Comparison of ENCODE assay signal across 19 cellular contexts in genomic region chr6:146381486-146381885, GRCh38.
DNase-seq lines count a peak whose midpoint lies in the region; ATAC-seq and TF ChIP-seq lines count a peak whose summit lies in the region.
"Had no signal": no experiment of that assay in that cellular context is flagged by ENCODE, and none has a peak within 500 bp of the region (broad histone marks: within the 10 kb centered on the region; RNA-seq: fewer than 3 reads in every experiment).

No MANE protein-coding gene starts in this region.

- no peaks in the 10 kb centered on the region for H3K9me3 Mint-ChIP-seq in nephron progenitor cell
- H3K9me3 Mint-ChIP-seq: activated CD4-positive, alpha-beta T cell treated with anti-CD3 and anti-CD28 coated beads, Interleukin-2, amount 10 ng/mL, durations not matched to agents 24 days and 14 days; stimulated activated naive CD8-positive, alpha-beta T cell treated with anti-CD3 and anti-CD28 coated beads, Interleukin-15, Interleukin-2, amounts not matched to agents 100 ng/mL and 50 ng/mL, for 24 hours had no signal

- no peaks in the 10 kb centered on the region for H3K9me3 ChIP-seq in DOHH2 (ENCODE audit: control insufficient read depth, insufficient read depth, low read length)
- no peaks in the 10 kb centered on the region for H3K9me3 ChIP-seq in MM.1S (replicated peaks; ENCODE audit: insufficient read depth, low read length)
- H3K9me3 ChIP-seq in uterus, result no peaks in the 10 kb centered on the region

- H3K9me2 ChIP-seq in DOHH2 (replicated peaks; ENCODE audit: control insufficient read depth, low read length) (no peaks in the 10 kb centered on the region; the same call in 1 of the 2 replicates), MM.1S (replicated peaks; ENCODE audit: insufficient read depth, low read length) (no peaks in the 10 kb centered on the region)

- no peaks in the 10 kb centered on the region for H3K4me1 Mint-ChIP-seq in nephron progenitor cell
- H3K4me1 Mint-ChIP-seq: activated CD4-positive, alpha-beta T cell treated with anti-CD3 and anti-CD28 coated beads, Interleukin-2, amount 10 ng/mL, durations not matched to agents 24 days and 14 days; CD8-positive, alpha-beta memory T cell had no signal

- no peaks in the 10 kb centered on the region for H3K36me3 ChIP-seq in DOHH2 (ENCODE audit: control insufficient read depth, low read length)
- no peaks in the 10 kb centered on the region for H3K36me3 ChIP-seq in brain microvascular endothelial cell (replicated peaks)
- no peaks in the 10 kb centered on the region for H3K36me3 ChIP-seq in MM.1S (replicated peaks; ENCODE audit: insufficient read depth, low read length)
- no peaks in the 10 kb centered on the region for H3K36me3 ChIP-seq in uterus
- H3K36me3 ChIP-seq: spleen had no signal

- intact Hi-C loops in uterus (cut with DNase I; ENCODE audit: low total_unique reads), result no loop called here

- H3K9ac ChIP-seq in MM.1S (ENCODE audit: low read length), result no peak overlapping the region
- H3K9ac ChIP-seq: parathyroid adenoma had no signal

- H3K27me3 ChIP-seq in DOHH2 (ENCODE audit: control insufficient read depth, low read length) (0 out of 2 replicates have a peak, but pooled peaks cover 4% of the 10 kb centered on the region), brain microvascular endothelial cell (replicated peaks) (no peaks in the 10 kb centered on the region), MM.1S (replicated peaks; ENCODE audit: insufficient read depth, low read length) (no peaks in the 10 kb centered on the region), uterus (no peaks in the 10 kb centered on the region)
- H3K27me3 ChIP-seq: spleen had no signal

- no peak overlapping the region for H3K4me3 Mint-ChIP-seq in nephron progenitor cell
- H3K4me3 Mint-ChIP-seq: activated CD4-positive, alpha-beta T cell treated with anti-CD3 and anti-CD28 coated beads, Interleukin-2, amount 10 ng/mL, durations not matched to agents 24 days and 14 days; CD8-positive, alpha-beta memory T cell; stimulated activated naive CD8-positive, alpha-beta T cell treated with anti-CD3 and anti-CD28 coated beads, Interleukin-15, Interleukin-2, amounts not matched to agents 100 ng/mL and 50 ng/mL, for 24 hours had no signal

- no peak for TF ChIP-seq POLR2A in GM18505 (IDR thresholded peaks at IDR 0.05; ENCODE audit: borderline replicate concordance, extremely low read depth, insufficient read depth, insufficient read length)
- TF ChIP-seq POLR2A in uterus (IDR thresholded peaks at IDR 0.05), result no peak

- H3K36me3 Mint-ChIP-seq in nephron progenitor cell (ENCODE audit: low read depth), result no peaks in the 10 kb centered on the region
- H3K36me3 Mint-ChIP-seq: activated naive CD4-positive, alpha-beta T cell treated with anti-CD3 and anti-CD28 coated beads, Interleukin-2, amount 50 U/mL, for 72 hours; CD8-positive, alpha-beta memory T cell had no signal

- TF ChIP-seq CTCF in DOHH2 (IDR thresholded peaks at IDR 0.05; ENCODE audit: low read depth, low read length, poor library complexity, severe bottlenecking), result peak; percentile 14
- TF ChIP-seq CTCF in brain microvascular endothelial cell (IDR thresholded peaks at IDR 0.05; ENCODE audit: low read depth, low read length, missing control alignments), result peak; percentile 49
- TF ChIP-seq CTCF in nephron progenitor cell (IDR thresholded peaks at IDR 0.05), result peak; percentile 25
- TF ChIP-seq CTCF in MM.1S (IDR thresholded peaks at IDR 0.05; ENCODE audit: low read length), result no peak
- TF ChIP-seq CTCF in uterus (IDR thresholded peaks at IDR 0.05), result no peak

- no peak overlapping the region for H3K27ac ChIP-seq in DOHH2 (ENCODE audit: low read depth, low read length)
- H3K27ac ChIP-seq in brain microvascular endothelial cell, result no peak overlapping the region
- no peak overlapping the region for H3K27ac ChIP-seq in MM.1S (ENCODE audit: low read length)
- no peak overlapping the region for H3K27ac ChIP-seq in uterus
- H3K27ac ChIP-seq: parathyroid adenoma, spleen had no signal

- in situ Hi-C loops in brain microvascular endothelial cell (cut with HindIII; ENCODE audit: low pct_ligation_motif_present, low sequenced_read_pairs), result no loop called here

- no peak overlapping the region for H2AFZ ChIP-seq in MM.1S (ENCODE audit: low read length)
- H2AFZ ChIP-seq: parathyroid adenoma had no signal

- H3K79me2 ChIP-seq in DOHH2 (ENCODE audit: control insufficient read depth, low read length) (no peaks in the 10 kb centered on the region), MM.1S (ENCODE audit: low read length) (no peaks in the 10 kb centered on the region)
- H3K79me2 ChIP-seq: parathyroid adenoma had no signal

- H3K4me2 ChIP-seq in DOHH2 (ENCODE audit: low read length) (no peak overlapping the region), MM.1S (ENCODE audit: low read depth, low read length) (no peak overlapping the region)

- no peaks in the 10 kb centered on the region for H3F3A ChIP-seq in DOHH2 (ENCODE audit: control insufficient read depth, insufficient read depth)
- H3F3A ChIP-seq in MM.1S (ENCODE audit: insufficient read depth, low read length), result no peaks in the 10 kb centered on the region

- no peaks in the 10 kb centered on the region for H4K20me1 ChIP-seq in DOHH2 (ENCODE audit: control insufficient read depth, insufficient read depth, low read depth, low read length)
- H4K20me1 ChIP-seq in MM.1S (ENCODE audit: insufficient read depth, low read length), result no peaks in the 10 kb centered on the region

- H3K27me3 Mint-ChIP-seq in nephron progenitor cell (ENCODE audit: low read depth, poor library complexity), result no peaks in the 10 kb centered on the region
- H3K27me3 Mint-ChIP-seq: activated CD4-positive, alpha-beta T cell treated with anti-CD3 and anti-CD28 coated beads, Interleukin-2, amount 10 ng/mL, durations not matched to agents 24 days and 14 days; stimulated activated naive CD8-positive, alpha-beta T cell treated with anti-CD3 and anti-CD28 coated beads, Interleukin-15, Interleukin-2, amounts not matched to agents 100 ng/mL and 50 ng/mL, for 24 hours had no signal

- H3K4me3 ChIP-seq in DOHH2 (ENCODE audit: low read length) (no peak overlapping the region), brain microvascular endothelial cell (ENCODE audit: low read depth, low read length) (no peak overlapping the region), MM.1S (ENCODE audit: low read length) (no peak overlapping the region), uterus (no peak overlapping the region)
- H3K4me3 ChIP-seq: spleen had no signal

- H3K4me1 ChIP-seq in DOHH2 (ENCODE audit: control insufficient read depth, low read length) (no peaks in the 10 kb centered on the region), MM.1S (ENCODE audit: low read length) (no peaks in the 10 kb centered on the region), uterus (no peaks in the 10 kb centered on the region)
- H3K4me1 ChIP-seq: parathyroid adenoma, spleen had no signal

- no peak overlapping the region for H3K27ac Mint-ChIP-seq in nephron progenitor cell
- H3K27ac Mint-ChIP-seq: activated CD4-positive, alpha-beta T cell treated with anti-CD3 and anti-CD28 coated beads, Interleukin-2, amount 10 ng/mL, durations not matched to agents 24 days and 14 days; activated naive CD4-positive, alpha-beta T cell treated with anti-CD3 and anti-CD28 coated beads, Interleukin-2, amount 50 U/mL, for 72 hours; stimulated activated naive CD8-positive, alpha-beta T cell treated with anti-CD3 and anti-CD28 coated beads, Interleukin-15, Interleukin-2, amounts not matched to agents 100 ng/mL and 50 ng/mL, for 24 hours had no signal

- DNase-seq in M059J (ENCODE audit: low read depth) (peak; percentile 16), brain microvascular endothelial cell (no peak), nephron progenitor cell (no peak), MM.1S (no peak), uterus (no peak)
- DNase-seq: activated CD4-positive, alpha-beta T cell treated with anti-CD3 and anti-CD28 coated beads, Interleukin-2, amount 10 ng/mL, durations not matched to agents 24 days and 14 days; CD8-positive, alpha-beta memory T cell; hippocampal formation; left cardiac atrium; NCI-H2107; NCI-H748 treated with DMSO at 0.1 percent for 48 hours; SHP77; spleen had no signal

- no peak for ATAC-seq in HG03460 (IDR thresholded peaks at IDR 0.05; ENCODE audit: unreplicated experiment)
- no peak for ATAC-seq in GM18505 (IDR thresholded peaks at IDR 0.05; ENCODE audit: unreplicated experiment)
- ATAC-seq: activated naive CD4-positive, alpha-beta T cell treated with anti-CD3 and anti-CD28 coated beads, Interleukin-2, amount 50 U/mL, for 72 hours; left cardiac atrium had no signal

Comparison
In these comparisons a context has a peak if more than half of its experiments do, and no peak if none do; other contexts are left out.
1. CTCF ChIP-seq: peak in DOHH2 (single experiment), brain microvascular endothelial cell (single experiment) and nephron progenitor cell (single experiment); none in MM.1S (single experiment) and uterus (0 of 4).